Comparison of ENCODE assay signal across 11 cellular contexts in the genomic region with DNA sequence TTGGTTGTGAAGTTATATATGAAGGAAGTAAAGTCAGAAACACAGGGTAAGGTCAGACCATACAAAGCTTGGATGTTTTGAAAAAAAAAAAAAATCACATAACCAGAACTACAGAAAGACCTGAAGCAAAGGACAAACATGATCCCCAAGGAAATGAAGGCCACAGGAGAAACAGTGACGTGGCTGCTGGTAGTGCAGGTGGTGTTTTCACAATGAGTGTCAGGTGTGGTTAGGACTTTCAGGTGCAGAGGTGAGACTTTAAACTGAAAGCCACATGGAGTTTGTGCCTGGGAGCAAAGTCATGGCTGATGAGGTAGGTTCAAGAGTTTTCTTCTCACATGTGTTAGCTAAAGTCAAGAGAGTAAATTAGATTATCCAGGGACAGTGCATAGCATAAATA.
DNase-seq lines count a peak whose midpoint lies in the region; ATAC-seq and TF ChIP-seq lines count a peak whose summit lies in the region.
"Had no signal": no experiment of that assay in that cellular context is flagged by ENCODE, and none has a peak within 500 bp of the region (broad histone marks: within the 10 kb centered on the region; RNA-seq: fewer than 3 reads in every experiment).

No MANE protein-coding gene starts in this region.

- H3K27me3 Mint-ChIP-seq in type B pancreatic cell, result no peaks in the 10 kb centered on the region

- H3K4me1 Mint-ChIP-seq in type B pancreatic cell (ENCODE audit: unreplicated experiment), result no peaks in the 10 kb centered on the region

- H3K9me3 Mint-ChIP-seq in type B pancreatic cell, result no peaks in the 10 kb centered on the region
- H3K9me3 Mint-ChIP-seq: neural progenitor cell had no signal

- no peaks in the 10 kb centered on the region for H3K36me3 Mint-ChIP-seq in type B pancreatic cell
- H3K36me3 Mint-ChIP-seq: neural progenitor cell had no signal

- no peak overlapping the region for H3K4me3 Mint-ChIP-seq in type B pancreatic cell
- H3K4me3 Mint-ChIP-seq: neural progenitor cell had no signal

- peak; percentile 75 for ATAC-seq in GM18499 (IDR thresholded peaks at IDR 0.05; ENCODE audit: insufficient read depth, unreplicated experiment)
- ATAC-seq in GM19452 (IDR thresholded peaks at IDR 0.05; ENCODE audit: unreplicated experiment), result peak; percentile 66
- peak; percentile 70 for ATAC-seq in HG02840 (IDR thresholded peaks at IDR 0.05; ENCODE audit: low FRiP score, unreplicated experiment)
- peak; percentile 91 for ATAC-seq in HG03521 (IDR thresholded peaks at IDR 0.05; ENCODE audit: unreplicated experiment)

- DNase-seq in foreskin melanocyte, result no peak
- no peak for DNase-seq in HuH-7.5 (ENCODE audit: low spot score)
- DNase-seq in type B pancreatic cell (ENCODE audit: extremely low spot score, unreplicated experiment), result no peak
- DNase-seq in NCI-H1417 treated with DMSO at 0.1 percent for 48 hours (lab: John Stamatoyannopoulos, UW), result no peak
- DNase-seq: activated CD4-positive, alpha-beta T cell treated with anti-CD3 and anti-CD28 coated beads for 48 hours; NK-92 treated with Interleukin-12 subunit alpha and Interleukin-12 subunit beta, amount 100 ng/mL, for 24 hours had no signal

- no peak for TF ChIP-seq CTCF in type B pancreatic cell (conservative IDR thresholded peaks at IDR 0.05)

- no peak overlapping the region for H3K27ac Mint-ChIP-seq in type B pancreatic cell
- H3K27ac Mint-ChIP-seq: neural progenitor cell had no signal
